ENCODE assay signal across 23 cellular contexts in genomic region chr16:2030036-2030435, GRCh38. TPM values are rescaled to one million over a fixed set of nuclear protein-coding genes. Genes with fewer than 3 reads are reported as not detected.
DNase-seq lines count a peak whose midpoint lies in the region; ATAC-seq and TF ChIP-seq lines count a peak whose summit lies in the region.
"Had no signal": no experiment of that assay in that cellular context is flagged by ENCODE, and none has a peak within 500 bp of the region (broad histone marks: within the 10 kb centered on the region; RNA-seq: fewer than 3 reads in every experiment).

No MANE protein-coding gene starts in this region.

- H3K4me2 ChIP-seq in GM23248 (ENCODE audit: unreplicated experiment), result no peak overlapping the region

- no peaks in the 10 kb centered on the region for H3K4me1 ChIP-seq in HEK293 (ENCODE audit: control insufficient read depth, insufficient read depth, low read length)
- H3K4me1 ChIP-seq in lower lobe of right lung, result peaks cover 80% of the 10 kb centered on the region
- H3K4me1 ChIP-seq in spleen, result peaks cover 8 to 95% (median 82%) of the 10 kb centered on the region in 6 donors
- peaks cover 14% of the 10 kb centered on the region for H3K4me1 ChIP-seq in GM23248 (ENCODE audit: insufficient read depth)

- H3K27me3 ChIP-seq in lower lobe of right lung (ENCODE audit: low read depth), result peaks cover 7% of the 10 kb centered on the region
- H3K27me3 ChIP-seq in spleen (replicated peaks in 1 of 7), result peaks cover 0 to 41% (median 7%) of the 10 kb centered on the region in 7 donors
- H3K27me3 ChIP-seq in GM23248 (replicated peaks; ENCODE audit: insufficient read depth), result no peaks in the 10 kb centered on the region

- TF ChIP-seq POLR2A in spleen (IDR thresholded peaks at IDR 0.05), result no peak

- no peak overlapping the region for H3K4me3 ChIP-seq in HEK293 (ENCODE audit: low read depth, low read length)
- H3K4me3 ChIP-seq in lower lobe of right lung, result peak overlapping the region; percentile 84
- H3K4me3 ChIP-seq in spleen, result peak overlapping the region in 5 of 8 donors; percentile 0 to 87 (median 70)
- no peak overlapping the region for H3K4me3 ChIP-seq in GM23248
- H3K4me3 ChIP-seq: thoracic aorta had no signal

- no peaks in the 10 kb centered on the region for H3K9me3 ChIP-seq in HEK293 (ENCODE audit: control insufficient read depth, insufficient read depth, low read depth, low read length)
- H3K9me3 ChIP-seq in lower lobe of right lung, result no peaks in the 10 kb centered on the region
- H3K9me3 ChIP-seq in spleen, result no peaks in the 10 kb centered on the region
- no peaks in the 10 kb centered on the region for H3K9me3 ChIP-seq in GM23248 (ENCODE audit: low read depth)
- H3K9me3 ChIP-seq: neutrophil, thoracic aorta had no signal

- peaks cover 5% of the 10 kb centered on the region; the same call in 1 of the 2 replicates for H3K79me2 ChIP-seq in GM23248 (ENCODE audit: insufficient read depth)

- DNase-seq in lower lobe of right lung (no peak), spleen (no peak), GM23248 (no peak), A172 (ENCODE audit: low spot score) (no peak), NCI-H526 treated with DMSO at 0.1 percent for 48 hours (lab: John Stamatoyannopoulos, UW) (no peak)
- DNase-seq: activated CD4-positive, alpha-beta T cell treated with anti-CD3 and anti-CD28 coated beads for 36 hours; activated CD8-positive, alpha-beta memory T cell treated with anti-CD3 and anti-CD28 coated beads for 24 hours; activated gamma-delta T cell treated with Interleukin-2 at 50 U/mL for 16 hours; activated naive CD8-positive, alpha-beta T cell treated with anti-CD3 and anti-CD28 coated beads, Interleukin-2, amount 50 U/mL, for 24 hours; activated T-cell treated with anti-CD3 and anti-CD28 coated beads, Interleukin-2, amount 50 U/mL, for 1 hour; CD4-positive, alpha-beta memory T cell; effector CD8-positive, alpha-beta T cell; hippocampal formation; immature natural killer cell; NCI-H2171; NCI-H524 treated with DMSO at 0.1 percent for 48 hours; stimulated activated CD4-positive, alpha-beta T cell treated with anti-CD3 and anti-CD28 coated beads, Interleukin-4, amount 100 ng/mL, for 1 hour had no signal

- ATAC-seq in lower lobe of right lung (no peak), GM21423 (IDR thresholded peaks at IDR 0.05; ENCODE audit: unreplicated experiment) (no peak)
- ATAC-seq: activated CD4-positive, alpha-beta T cell treated with anti-CD3 and anti-CD28 coated beads for 36 hours; activated naive CD8-positive, alpha-beta T cell treated with anti-CD3 and anti-CD28 coated beads, Interleukin-2, amount 50 U/mL, for 24 hours; stimulated activated memory B cell treated with anti-CD40 and anti-IgM and Interleukin-4, amounts not matched to agents 10 μg/mL and 1 μg/mL and 100 μg/mL, for 72 hours had no signal

- CTCF ChIA-PET in HEK293 (lab: Yijun Ruan, JAX), result interaction anchor here (0.7 kb wide), 1 partner anchor 291 kb away, joined by 3 read pairs; no protein-coding TSS in a partner anchor

- no peaks in the 10 kb centered on the region for H4K20me1 ChIP-seq in GM23248 (ENCODE audit: insufficient read depth)

- intact Hi-C loops in lower lobe of right lung (cut with DNase I) (no loop called here), spleen (cut with DNase I; ENCODE audit: low total_unique reads) (no loop called here)

- H3K36me3 ChIP-seq in HEK293 (ENCODE audit: control insufficient read depth in 2 of 2, insufficient read depth in 1 of 2, low read length in 2 of 2), result peaks cover 0 to 4% of the 10 kb centered on the region in 2 experiments; a peak in 1 of 3 replicates
- H3K36me3 ChIP-seq in lower lobe of right lung, result peaks cover 16% of the 10 kb centered on the region
- peaks cover 0 to 15% (median 0%) of the 10 kb centered on the region in 6 donors for H3K36me3 ChIP-seq in spleen
- no peaks in the 10 kb centered on the region for H3K36me3 ChIP-seq in GM23248 (ENCODE audit: low read depth)
- H3K36me3 ChIP-seq: neutrophil had no signal

- in situ Hi-C loops in GM23248 (cut with MboI), result no loop called here

- TF ChIP-seq CTCF in HEK293 (tag by site-specific recombination; IDR thresholded peaks at IDR 0.05) (0 out of 2 replicates have a peak, but pooled peaks have one; percentile 2), lower lobe of right lung (IDR thresholded peaks at IDR 0.05) (no peak), spleen (IDR thresholded peaks at IDR 0.05 in 8 of 11, conservative IDR thresholded peaks at IDR 0.05 in 3 of 11) (no peak)

- H3K9me2 ChIP-seq in GM23248 (ENCODE audit: insufficient read depth), result no peaks in the 10 kb centered on the region

- POLR2A ChIA-PET in HEK293 (lab: Yijun Ruan, JAX), result interaction anchor here (0.6 to 1.6 kb wide), 2 partner anchors 12 to 125 kb away, joined by 3 to 4 read pairs; partner anchors contain the start of gene TRAF7

- H3K27ac ChIP-seq in HEK293 (ENCODE audit: extremely low read depth, low read depth, low read length), result no peak overlapping the region
- H3K27ac ChIP-seq in angular gyrus (ENCODE audit: low read depth, low read length), result peak overlapping the region; percentile 19
- H3K27ac ChIP-seq in lower lobe of right lung, result peak overlapping the region; percentile 92
- peak overlapping the region; percentile 15 to 90 (median 84) for H3K27ac ChIP-seq in spleen
- H3K27ac ChIP-seq in GM23248, result no peak overlapping the region
- H3K27ac ChIP-seq: neutrophil had no signal

- H3F3A ChIP-seq in GM23248 (ENCODE audit: insufficient read depth), result no peaks in the 10 kb centered on the region

- WGBS in spleen, 5 donors, result 52 to 85% (median 76%) methylated on average over 7 to 11 of the region's 11 CpGs
- 94% methylated on average over 11 of the region's 11 CpGs for WGBS in GM23248 (ENCODE audit: low coverage in 1 of 2, low lambda C conversion rate in 2 of 2, missing lambda C conversion rate in 2 of 2), 2 experiments

- H3K9ac ChIP-seq in GM23248, result no peak overlapping the region

- no peak overlapping the region for H2AFZ ChIP-seq in GM23248

TF ChIP-seq in HEK293, 187 proteins besides CTCF, POLR2A, EP300 and RAD21:
- TF ChIP-seq ZNF768 (tag by site-specific recombination; IDR thresholded peaks at IDR 0.05) (0 out of 2 replicates have a peak, but pooled peaks have one; percentile 19), ZNF416 (tag by site-specific recombination; IDR thresholded peaks at IDR 0.05) (no peak), ZIC2 (tag by site-specific recombination; IDR thresholded peaks at IDR 0.05) (peak; percentile 56), ZNF777 (tag by site-specific recombination; IDR thresholded peaks at IDR 0.05; ENCODE audit: borderline replicate concordance) (no peak)

RNA-seq across cellular contexts. Expression of gene NHERF2, which starts 3.3 kb away (rescaled TPM):
- 343 TPM for total RNA-seq in lower lobe of right lung
- 100 to 1,000 TPM in 4 of 7 donors, 10 to 100 TPM in 3; 62.4 to 179 (median 126) TPM for total RNA-seq in spleen
- polyA plus RNA-seq in spleen, result 100 to 1,000 TPM in 1 of 3 donors, 10 to 100 TPM in 2; 64.6 to 218 (median 71.2) TPM
- 27.3 and 39.7 TPM in 2 replicates for total RNA-seq in GM23248 (2014; rRNA removed; shearing (Covaris generic))
- polyA plus RNA-seq in GM23248 (2016; fragmentation: Nextera tagmentation; extraction: Ambion mirVana), result 29.0 and 45.1 TPM in 2 replicates
- total RNA-seq in A172 (2014; rRNA removed; shearing (Covaris generic)), result 124 and 154 TPM in 2 replicates

RNA-seq across cellular contexts. Expression of gene NPW, which starts 10.5 kb away (rescaled TPM):
- total RNA-seq in lower lobe of right lung, result not detected
- total RNA-seq in spleen, result 1 to 10 TPM in 1 of 7 donors, under 1 TPM in 3, not detected in 3; 0.51 to 1.9 (median 0.89) TPM
- polyA plus RNA-seq in spleen, result 1 to 10 TPM in 2 of 3 donors, under 1 TPM in 1; 0.30 to 2.5 (median 2.3) TPM
- total RNA-seq in GM23248 (2014; rRNA removed; shearing (Covaris generic)), result not detected in 2 replicates
- 2.1 and 3.0 TPM in 2 replicates for polyA plus RNA-seq in GM23248 (2016; fragmentation: Nextera tagmentation; extraction: Ambion mirVana)
- 0.14 TPM in 1 of 2 replicates, not detected in the other for total RNA-seq in A172 (2014; rRNA removed; shearing (Covaris generic))
- total RNA-seq: CD4-positive, alpha-beta memory T cell; thoracic aorta had no signal
- polyA plus RNA-seq: CD4-positive, alpha-beta memory T cell; immature natural killer cell had no signal

RNA-seq across cellular contexts. Expression of gene NTHL1, which starts 17.6 kb away (rescaled TPM):
- 24.3 TPM for total RNA-seq in lower lobe of right lung
- total RNA-seq in spleen, result 10 to 100 TPM in 6 of 7 donors, 1 to 10 TPM in 1; 9.6 to 29.6 (median 20.0) TPM
- 10 to 100 TPM; 31.3 to 52.1 (median 37.0) TPM for polyA plus RNA-seq in spleen
- 19.9 and 22.8 TPM in 2 replicates for total RNA-seq in GM23248 (2014; rRNA removed; shearing (Covaris generic))
- polyA plus RNA-seq in GM23248 (2016; fragmentation: Nextera tagmentation; extraction: Ambion mirVana), result 20.3 and 21.2 TPM in 2 replicates
- 67.8 and 77.4 TPM in 2 replicates for total RNA-seq in A172 (2014; rRNA removed; shearing (Covaris generic))

RNA-seq across cellular contexts. Expression of gene TSC2, which starts 17.7 kb away (rescaled TPM):
- total RNA-seq in lower lobe of right lung (123 TPM), spleen (100 to 1,000 TPM in 4 of 7 donors, 10 to 100 TPM in 3; 63.8 to 185 (median 103) TPM)
- polyA plus RNA-seq in spleen (10 to 100 TPM; 20.7 to 82.0 (median 53.3) TPM), GM23248 (2016; fragmentation: Nextera tagmentation; extraction: Ambion mirVana) (43.3 and 52.2 TPM in 2 replicates)
- 53.7 and 84.6 TPM in 2 replicates for total RNA-seq in GM23248 (2014; rRNA removed; shearing (Covaris generic))
- total RNA-seq in A172 (2014; rRNA removed; shearing (Covaris generic)), result 46.3 and 47.7 TPM in 2 replicates

RNA-seq across cellular contexts. Expression of gene ZNF598, which starts 20.4 kb away (rescaled TPM):
- total RNA-seq in lower lobe of right lung (27.2 TPM), spleen (10 to 100 TPM; 34.6 to 56.2 (median 47.2) TPM)
- polyA plus RNA-seq in spleen (10 to 100 TPM; 21.8 to 45.5 (median 29.0) TPM), GM23248 (2016; fragmentation: Nextera tagmentation; extraction: Ambion mirVana) (12.2 and 14.1 TPM in 2 replicates)
- 21.2 and 23.4 TPM in 2 replicates for total RNA-seq in GM23248 (2014; rRNA removed; shearing (Covaris generic))
- 23.5 and 26.9 TPM in 2 replicates for total RNA-seq in A172 (2014; rRNA removed; shearing (Covaris generic))

Comparison
In these comparisons a context has a peak if more than half of its experiments do, and no peak if none do; other contexts are left out.
1. H3K27ac ChIP-seq: peak in angular gyrus (single experiment), lower lobe of right lung (single experiment) and spleen (8 of 8); none in HEK293 (single experiment) and GM23248 (single experiment).
2. H3K4me3 ChIP-seq: peak in lower lobe of right lung (single experiment) and spleen (5 of 8); none in HEK293 (single experiment) and GM23248 (single experiment).